11 cellular contexts compared by ENCODE assay signal in genomic region chr1:54577612-54578011, GRCh38. TPM values are rescaled to one million over a fixed set of nuclear protein-coding genes. Genes with fewer than 3 reads are reported as not detected.
DNase-seq lines count a peak whose midpoint lies in the region; TF ChIP-seq lines count a peak whose summit lies in the region.
"Had no signal": no experiment of that assay in that cellular context is flagged by ENCODE, and none has a peak within 500 bp of the region (broad histone marks: within the 10 kb centered on the region; RNA-seq: fewer than 3 reads in every experiment).

No MANE protein-coding gene starts in this region.

- TF ChIP-seq POLR2A in adrenal gland (IDR thresholded peaks at IDR 0.05) (no peak), prostate gland (IDR thresholded peaks at IDR 0.05) (no peak)

- intact Hi-C loops in adrenal gland (cut with DNase I): no loop called here
- intact Hi-C loops in prostate gland (cut with DNase I): no loop called here

- peak; percentile 31 for DNase-seq in EL
- peak; percentile 67 to 86 (median 78) for DNase-seq in adrenal gland
- DNase-seq in glomerular visceral epithelial cell (ENCODE audit: extremely low spot score): peak; percentile 49
- no peak for DNase-seq in prostate gland (ENCODE audit: low spot score)
- DNase-seq in NCI-H82 treated with DMSO at 0.1 percent for 48 hours (lab: John Stamatoyannopoulos, UW; ENCODE audit: unreplicated experiment): no peak
- no peak for DNase-seq in stimulated activated naive CD4-positive, alpha-beta T cell treated with Interleukin-2 at 50 U/mL for 16 hours (lab: John Stamatoyannopoulos, UW)
- DNase-seq in NCI-H146 treated with DMSO at 0.1 percent for 48 hours (lab: John Stamatoyannopoulos, UW; ENCODE audit: unreplicated experiment): no peak
- no peak for DNase-seq in cortex of kidney (lab: John Stamatoyannopoulos, UW)
- DNase-seq: activated naive CD8-positive, alpha-beta T cell treated with anti-CD3 and anti-CD28 coated beads, Interleukin-2, amount 50 U/mL, for 24 hours; NCI-H526; stimulated activated CD4-positive, alpha-beta T cell treated with anti-CD3 and anti-CD28 coated beads, Interleukin-4, amount 100 ng/mL, for 1 hour had no signal

- TF ChIP-seq CTCF in adrenal gland (IDR thresholded peaks at IDR 0.05): no peak
- TF ChIP-seq CTCF in prostate gland (IDR thresholded peaks at IDR 0.05): no peak

- H3K36me3 ChIP-seq in adrenal gland (replicated peaks in 1 of 2) (no peaks in the 10 kb centered on the region), prostate gland (no peaks in the 10 kb centered on the region)

- H3K9me3 ChIP-seq in adrenal gland (replicated peaks in 1 of 3) (no peaks in the 10 kb centered on the region), prostate gland (no peaks in the 10 kb centered on the region)

- H3K4me1 ChIP-seq in adrenal gland (replicated peaks in 1 of 2) (peaks cover 15 to 22% of the 10 kb centered on the region in 2 donors), prostate gland (replicated peaks) (no peaks in the 10 kb centered on the region)

- H3K27ac ChIP-seq in adrenal gland (peak overlapping the region in 1 of 5 donors; percentile 34), prostate gland (peak overlapping the region; percentile 22 to 32)

- H3K27me3 ChIP-seq in adrenal gland (no peaks in the 10 kb centered on the region), prostate gland (replicated peaks; ENCODE audit: insufficient read depth) (no peaks in the 10 kb centered on the region)

- no peak overlapping the region for H3K4me3 ChIP-seq in adrenal gland
- H3K4me3 ChIP-seq in prostate gland: no peak overlapping the region

- WGBS in adrenal gland, 4 donors: 54 to 73% (median 66%) methylated on average over 6 of the region's 6 CpGs
- 54% methylated on average over 6 of the region's 6 CpGs for WGBS in prostate gland

RNA-seq across cellular contexts. Expression of gene ACOT11, which starts 29.6 kb away (rescaled TPM):
- 10 to 100 TPM in 3 of 8 donors, 1 to 10 TPM in 5; 6.0 to 12.7 (median 9.7) TPM for total RNA-seq in adrenal gland
- 1 to 10 TPM; 1.6 to 9.1 (median 4.1) TPM for polyA plus RNA-seq in adrenal gland
- total RNA-seq in prostate gland: 10 to 100 TPM in 1 of 2 donors, 1 to 10 TPM in 1; 6.7 to 18.6 TPM

RNA-seq across cellular contexts. Expression of gene FAM151A, which starts 45.7 kb away (rescaled TPM):
- total RNA-seq in adrenal gland (under 1 TPM in 2 of 8 donors, not detected in 6; 0.11 to 0.85 TPM), prostate gland (not detected)
- under 1 TPM in 2 of 3 donors, not detected in 1; 0.16 to 0.24 TPM for polyA plus RNA-seq in adrenal gland

Comparison
In these comparisons a context has a peak if more than half of its experiments do, and no peak if none do; other contexts are left out.
1. DNase-seq: peak in EL (single experiment), adrenal gland (7 of 7) and glomerular visceral epithelial cell (single experiment); none in prostate gland (single experiment), NCI-H82 treated with DMSO at 0.1 percent for 48 hours (single experiment), stimulated activated naive CD4-positive, alpha-beta T cell treated with Interleukin-2 at 50 U/mL for 16 hours (single experiment), NCI-H146 treated with DMSO at 0.1 percent for 48 hours (single experiment) and cortex of kidney (single experiment).